Comparison of ENCODE assay signal across 1 cellular context in the genomic region with DNA sequence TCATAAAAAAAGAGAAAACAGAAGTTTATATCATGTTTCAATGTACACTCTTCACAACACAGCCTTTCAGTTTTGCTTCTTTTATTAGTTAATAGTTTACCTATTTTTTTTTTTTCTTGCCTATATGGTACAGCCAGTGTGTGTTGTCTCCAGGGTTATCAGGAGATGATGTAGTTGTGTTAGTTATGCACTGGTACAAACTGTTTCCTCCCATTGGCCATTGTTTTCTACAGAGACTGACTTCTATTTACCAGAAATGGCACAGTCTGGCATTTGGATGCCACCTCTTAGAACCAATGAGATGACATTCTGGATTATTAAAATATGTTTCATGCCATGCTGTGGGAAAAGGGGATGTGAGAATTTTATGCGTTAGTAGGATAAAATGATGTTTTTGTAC.
TF ChIP-seq lines count a peak whose summit lies in the region.

No MANE protein-coding gene starts in this region.

TF ChIP-seq in WTC11, 78 proteins besides CTCF, POLR2A, EP300 and RAD21 (continued from another document):
- TF ChIP-seq STAT6 (CRISPR knock-in tag; conservative IDR thresholded peaks at IDR 0.05; ENCODE audit: low read depth) (no peak), FOXK1 (CRISPR knock-in tag; IDR thresholded peaks at IDR 0.05) (no peak)
